1 cellular context compared by ENCODE assay signal in the genomic region with DNA sequence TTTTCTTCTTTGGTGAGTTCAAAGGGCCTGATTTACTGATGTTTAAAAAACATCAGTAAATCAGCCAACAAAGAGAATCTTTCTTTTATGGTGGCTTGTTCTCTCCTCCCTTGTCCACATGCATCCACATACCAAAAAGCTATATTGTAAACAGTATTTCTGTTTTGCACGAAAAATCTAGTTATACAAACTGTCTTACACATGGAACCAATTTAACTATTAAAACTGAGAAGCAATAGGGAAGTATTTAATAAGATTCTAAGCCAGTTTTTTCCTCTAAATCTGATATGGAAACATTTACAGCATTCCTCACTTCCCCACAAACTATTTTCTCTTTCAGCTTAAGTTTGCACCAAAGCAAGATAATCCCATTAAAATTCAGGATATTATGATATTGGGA.
TF ChIP-seq lines count a peak whose summit lies in the region.

No MANE protein-coding gene starts in this region.

TF ChIP-seq in IMR-90, 13 proteins besides CTCF, POLR2A, EP300 and RAD21:
- TF ChIP-seq RCOR1 (IDR thresholded peaks at IDR 0.05; ENCODE audit: insufficient replicate concordance, low read length) (no peak), MXI1 (IDR thresholded peaks at IDR 0.05; ENCODE audit: borderline replicate concordance, low read depth, low read length) (no peak), CEBPB (IDR thresholded peaks at IDR 0.05; ENCODE audit: low read depth, low read length) (no peak), MAZ (IDR thresholded peaks at IDR 0.05; ENCODE audit: borderline replicate concordance, low read depth, low read length) (no peak), RFX5 (IDR thresholded peaks at IDR 0.05; ENCODE audit: low read depth, low read length) (no peak)
- TF ChIP-seq, protein P1, sequence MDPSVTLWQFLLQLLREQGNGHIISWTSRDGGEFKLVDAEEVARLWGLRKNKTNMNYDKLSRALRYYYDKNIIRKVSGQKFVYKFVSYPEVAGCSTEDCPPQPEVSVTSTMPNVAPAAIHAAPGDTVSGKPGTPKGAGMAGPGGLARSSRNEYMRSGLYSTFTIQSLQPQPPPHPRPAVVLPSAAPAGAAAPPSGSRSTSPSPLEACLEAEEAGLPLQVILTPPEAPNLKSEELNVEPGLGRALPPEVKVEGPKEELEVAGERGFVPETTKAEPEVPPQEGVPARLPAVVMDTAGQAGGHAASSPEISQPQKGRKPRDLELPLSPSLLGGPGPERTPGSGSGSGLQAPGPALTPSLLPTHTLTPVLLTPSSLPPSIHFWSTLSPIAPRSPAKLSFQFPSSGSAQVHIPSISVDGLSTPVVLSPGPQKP (IDR thresholded peaks at IDR 0.05; ENCODE audit: borderline replicate concordance, low read depth, low read length): no peak
